26 cellular contexts compared by ENCODE assay signal in genomic region chr10:130867446-130868194, GRCh38.
"Had no signal": no experiment of that assay in that cellular context is flagged by ENCODE, and none has a peak within 500 bp of the region (broad histone marks: within the 10 kb centered on the region; RNA-seq: fewer than 3 reads in every experiment).

No MANE protein-coding gene starts in this region.

- H3K27ac Mint-ChIP-seq: mesothelial cell of epicardium; naive B cell; natural killer cell; nephron progenitor cell; neural progenitor cell; stimulated activated naive B cell treated with anti-CD40 and anti-IgM and Interleukin-4, amounts not matched to agents 10 μg/mL and 1 μg/mL and 100 μg/mL, for 72 hours had no signal

- H3K36me3 Mint-ChIP-seq: mesothelial cell of epicardium; naive B cell; natural killer cell; neural progenitor cell; stimulated activated naive B cell treated with anti-CD40 and anti-IgM and Interleukin-4, amounts not matched to agents 10 μg/mL and 1 μg/mL and 100 μg/mL, for 72 hours had no signal

- ATAC-seq: left cardiac atrium; left lung; pancreas; right lobe of liver; stimulated activated naive B cell treated with anti-CD40 and anti-IgM and Interleukin-4, amounts not matched to agents 10 μg/mL and 1 μg/mL and 100 μg/mL, for 72 hours; stimulated activated naive CD8-positive, alpha-beta T cell treated with anti-CD3 and anti-CD28 coated beads, Interleukin-15, Interleukin-2, amounts not matched to agents 100 U/mL and 50 U/mL, for 24 hours had no signal

- DNase-seq: hippocampal formation; kidney glomerular epithelial cell; left cardiac atrium; left lung; lower lobe of right lung; mammary epithelial cell; mesenchymal stem cell; naive B cell; natural killer cell; nephron progenitor cell; pancreas; posterior cingulate gyrus; retina; right lobe of liver; stimulated activated CD4-positive, alpha-beta T cell treated with anti-CD3 and anti-CD28 coated beads, Interleukin-1b, Interleukin-23, amount 100 ng/mL, for 48 hours; stimulated activated CD4-positive, alpha-beta T cell treated with anti-CD3 and anti-CD28 coated beads, Interleukin-2, amount 100 ng/mL, for 48 hours; stimulated activated CD4-positive, alpha-beta T cell treated with anti-CD3 and anti-CD28 coated beads, Interleukin-4, amount 100 ng/mL, for 4 hours; stimulated activated CD8-positive, alpha-beta memory T cell treated with anti-CD3 and anti-CD28 coated beads, Interleukin-4, amount 100 ng/mL, for 48 hours; stimulated activated naive B cell treated with anti-CD40 and anti-IgM and Interleukin-4, amounts not matched to agents 10 μg/mL and 1 μg/mL and 100 μg/mL, for 72 hours; stimulated activated naive CD8-positive, alpha-beta T cell treated with anti-CD3 and anti-CD28 coated beads, Interleukin-15, Interleukin-2, amounts not matched to agents 100 U/mL and 50 U/mL, for 24 hours; stomach; testis; thyroid gland; trophoblast cell had no signal

- H3K4me1 Mint-ChIP-seq: naive B cell; natural killer cell; neural progenitor cell; stimulated activated naive B cell treated with anti-CD40 and anti-IgM and Interleukin-4, amounts not matched to agents 10 μg/mL and 1 μg/mL and 100 μg/mL, for 72 hours had no signal

- H3K27me3 Mint-ChIP-seq: stimulated activated naive B cell treated with anti-CD40 and anti-IgM and Interleukin-4, amounts not matched to agents 10 μg/mL and 1 μg/mL and 100 μg/mL, for 72 hours had no signal

- H3K4me3 Mint-ChIP-seq: mesothelial cell of epicardium; natural killer cell; nephron progenitor cell; neural progenitor cell; stimulated activated naive B cell treated with anti-CD40 and anti-IgM and Interleukin-4, amounts not matched to agents 10 μg/mL and 1 μg/mL and 100 μg/mL, for 72 hours had no signal

- H3K9me3 Mint-ChIP-seq: mesothelial cell of epicardium; natural killer cell; neural progenitor cell; stimulated activated naive B cell treated with anti-CD40 and anti-IgM and Interleukin-4, amounts not matched to agents 10 μg/mL and 1 μg/mL and 100 μg/mL, for 72 hours had no signal
